ENCODE assay signal across 7 cellular contexts in genomic region chr12:40107803-40108620, GRCh38. TPM values are rescaled to one million over a fixed set of nuclear protein-coding genes. Genes with fewer than 3 reads are reported as not detected.
DNase-seq lines count a peak whose midpoint lies in the region; ATAC-seq lines count a peak whose summit lies in the region.

No MANE protein-coding gene starts in this region.

- no peak for DNase-seq in T-cell
- peak in 1 of 3 donors; percentile 17 for DNase-seq in effector memory CD4-positive, alpha-beta T cell
- peak; percentile 33 for DNase-seq in stimulated activated CD4-positive, alpha-beta T cell treated with anti-CD3 and anti-CD28 coated beads, Interleukin-4, amount 100 ng/mL, for 1 hour
- no peak for DNase-seq in T1000 (lab: John Stamatoyannopoulos, UW)
- no peak for DNase-seq in NCI-H526 treated with DMSO at 0.1 percent for 48 hours (lab: John Stamatoyannopoulos, UW)
- no peak for DNase-seq in OCI-M2 (lab: John Stamatoyannopoulos, UW; ENCODE audit: unreplicated experiment)

- peaks cover 31 to 33% (median 33%) of the 10 kb centered on the region in 3 donors for H3K4me1 Mint-ChIP-seq in T-cell

- H3K27ac ChIP-seq in effector memory CD4-positive, alpha-beta T cell (ENCODE audit: insufficient read depth, low read length, poor library complexity, severe bottlenecking): no peak overlapping the region

- ATAC-seq in HG02798 (IDR thresholded peaks at IDR 0.05; ENCODE audit: poor library complexity, unreplicated experiment): peak; percentile 4
- ATAC-seq in T-cell (replicated peaks in 1 of 4): no peak

- POLR2A ChIA-PET in T-cell (lab: Charles Lee): interaction anchor here in 1 of 2 donors (1.1 kb wide), 1 partner anchor 97 kb away, joined by 7 read pairs; no protein-coding TSS in a partner anchor

- H3K4me1 ChIP-seq in effector memory CD4-positive, alpha-beta T cell (ENCODE audit: control insufficient read depth, insufficient read depth, low read length, poor library complexity, severe bottlenecking): peaks cover 4% of the 10 kb centered on the region

- H3K9me3 Mint-ChIP-seq in T-cell: no peaks in the 10 kb centered on the region

- H3K36me3 Mint-ChIP-seq in T-cell: no peaks in the 10 kb centered on the region

- CTCF ChIA-PET in T-cell (lab: Charles Lee): interaction anchor here (0.6 to 5.6 kb wide), 15 partner anchors 9 to 1786 kb away, joined by 3 to 46 read pairs (median 4); no protein-coding TSS in a partner anchor

- no peaks in the 10 kb centered on the region for H3K36me3 ChIP-seq in effector memory CD4-positive, alpha-beta T cell (ENCODE audit: control insufficient read depth, insufficient read depth, low read length)

- H3K4me3 Mint-ChIP-seq in T-cell: peak overlapping the region; percentile 82 to 87 (median 82)

- H3K9me3 ChIP-seq in effector memory CD4-positive, alpha-beta T cell (ENCODE audit: control insufficient read depth, low read length): no peaks in the 10 kb centered on the region

- peak overlapping the region; percentile 78 for H3K4me3 ChIP-seq in effector memory CD4-positive, alpha-beta T cell (ENCODE audit: insufficient read depth, low read depth, low read length, poor library complexity, severe bottlenecking)

- H3K27ac Mint-ChIP-seq in T-cell: no peak overlapping the region

- peaks cover 5 to 6% of the 10 kb centered on the region in 2 donors for H3K27me3 Mint-ChIP-seq in T-cell

- no peaks in the 10 kb centered on the region for H3K27me3 ChIP-seq in effector memory CD4-positive, alpha-beta T cell (replicated peaks; ENCODE audit: control insufficient read depth, insufficient read depth, low read length, poor library complexity, severe bottlenecking)

RNA-seq across cellular contexts. Expression of gene SLC2A13, which starts 2.1 kb away (rescaled TPM):
- 1 to 10 TPM; 4.2 to 6.0 (median 5.1) TPM for total RNA-seq in T-cell
